Comparison of ENCODE assay signal across 1 cellular context in the genomic region with DNA sequence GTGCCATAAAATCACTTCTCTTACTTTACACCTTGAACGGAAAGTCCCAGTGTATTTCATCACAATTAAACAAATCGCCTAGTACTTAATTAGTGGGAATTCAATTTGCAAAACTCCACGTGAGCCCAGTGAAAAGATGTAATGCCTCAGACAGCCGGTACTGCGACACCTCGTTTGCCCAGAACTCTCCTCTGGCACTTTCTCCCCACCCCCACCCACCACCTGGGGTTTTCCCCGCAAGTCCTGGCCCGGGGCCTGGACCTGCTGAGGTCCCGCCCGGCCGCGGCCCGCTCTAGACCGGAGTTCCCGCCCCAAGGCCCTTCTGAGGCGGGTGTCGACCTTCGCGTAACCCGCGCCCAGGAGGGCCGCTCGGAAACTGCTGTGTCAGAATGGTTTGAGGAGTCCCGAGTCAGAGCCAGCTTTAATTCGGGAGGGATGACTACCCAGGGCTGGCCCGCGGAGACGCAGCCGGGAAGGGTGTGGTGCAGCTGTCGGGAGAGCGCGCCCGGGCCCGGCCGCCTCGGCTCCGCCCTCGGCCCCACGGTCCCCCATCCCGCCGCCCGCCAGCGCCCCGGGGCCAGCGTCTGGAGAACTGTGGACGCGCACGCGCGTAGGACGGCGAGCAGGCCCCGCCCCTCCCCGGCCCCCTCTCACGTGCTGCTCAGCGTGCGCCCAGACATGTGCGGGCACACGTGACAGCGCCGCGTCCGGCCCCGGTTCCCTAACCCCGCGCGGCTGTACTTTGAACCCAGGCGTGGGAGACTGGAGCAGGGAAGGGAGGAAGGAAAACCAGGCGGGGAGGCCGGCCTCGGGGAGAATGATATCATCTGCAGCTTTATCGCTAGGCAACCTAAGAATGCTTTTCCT.
TF ChIP-seq lines count a peak whose summit lies in the region.

No MANE protein-coding gene starts in this region.

TF ChIP-seq in K562, 482 proteins besides CTCF, POLR2A, EP300 and RAD21 (continued from another document):
- TF ChIP-seq, protein P1, sequence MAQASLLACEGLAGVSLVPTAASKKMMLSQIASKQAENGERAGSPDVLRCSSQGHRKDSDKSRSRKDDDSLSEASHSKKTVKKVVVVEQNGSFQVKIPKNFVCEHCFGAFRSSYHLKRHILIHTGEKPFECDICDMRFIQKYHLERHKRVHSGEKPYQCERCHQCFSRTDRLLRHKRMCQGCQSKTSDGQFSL (CRISPR knock-in tag; IDR thresholded peaks at IDR 0.05), result 0 out of 2 replicates have a peak, but pooled peaks have one; percentile 17
- TF ChIP-seq, protein P1 (tag; IDR thresholded peaks at IDR 0.05), result no peak
